In genomic region chrX:16603235-16603634, GRCh38 we compare ENCODE assay signal across 21 cellular contexts. TPM values are rescaled to one million over a fixed set of nuclear protein-coding genes. Genes with fewer than 3 reads are reported as not detected.
"Had no signal": no experiment of that assay in that cellular context is flagged by ENCODE, and none has a peak within 500 bp of the region (broad histone marks: within the 10 kb centered on the region; RNA-seq: fewer than 3 reads in every experiment).

No MANE protein-coding gene starts in this region.

RNA-seq across cellular contexts. Expression of gene S100G, which starts 46.7 kb away (rescaled TPM):
- total RNA-seq: activated CD4-positive, alpha-beta T cell treated with anti-CD3 and anti-CD28 coated beads, Interleukin-2, amount 10 ng/mL, durations not matched to agents 24 days and 14 days; activated CD8-positive, alpha-beta T cell treated with anti-CD3 and anti-CD28 coated beads for 36 hours; activated T-cell treated with anti-CD3 and anti-CD28 coated beads, Interleukin-2, amount 50 U/mL, for 4 hours; astrocyte; cardiac septum; cerebellum; fibroblast of lung; fibroblast of villous mesenchyme; left lobe of liver; lower lobe of right lung; mononuclear cell; myocyte; osteocyte; posterior vena cava; renal cortical epithelial cell; right lobe of liver; skeletal muscle tissue; subcutaneous adipose tissue; thoracic aorta; vagina had no signal
- polyA plus RNA-seq: esophagus, fibroblast of lung had no signal
